Comparison of ENCODE assay signal across 1 cellular context in genomic region chr1:32458798-32459197, GRCh38.
A peak's percentile ranks its signal among the peaks of the same experiment; 100 is the strongest.
TF ChIP-seq lines count a peak whose summit lies in the region.

No MANE protein-coding gene starts in this region.

TF ChIP-seq in HEK293, 187 proteins besides CTCF, POLR2A, EP300 and RAD21 (continued from another document):
- peak; percentile 95 for TF ChIP-seq ZNF280D (tag by site-specific recombination; IDR thresholded peaks at IDR 0.05)
- TF ChIP-seq SETDB1 (IDR thresholded peaks at IDR 0.05; ENCODE audit: insufficient read length, low read length) = peak; percentile 99
- peak; percentile 57 for TF ChIP-seq ZNF558 (tag by site-specific recombination; IDR thresholded peaks at IDR 0.05)
